ENCODE assay signal across 20 cellular contexts in the genomic region with DNA sequence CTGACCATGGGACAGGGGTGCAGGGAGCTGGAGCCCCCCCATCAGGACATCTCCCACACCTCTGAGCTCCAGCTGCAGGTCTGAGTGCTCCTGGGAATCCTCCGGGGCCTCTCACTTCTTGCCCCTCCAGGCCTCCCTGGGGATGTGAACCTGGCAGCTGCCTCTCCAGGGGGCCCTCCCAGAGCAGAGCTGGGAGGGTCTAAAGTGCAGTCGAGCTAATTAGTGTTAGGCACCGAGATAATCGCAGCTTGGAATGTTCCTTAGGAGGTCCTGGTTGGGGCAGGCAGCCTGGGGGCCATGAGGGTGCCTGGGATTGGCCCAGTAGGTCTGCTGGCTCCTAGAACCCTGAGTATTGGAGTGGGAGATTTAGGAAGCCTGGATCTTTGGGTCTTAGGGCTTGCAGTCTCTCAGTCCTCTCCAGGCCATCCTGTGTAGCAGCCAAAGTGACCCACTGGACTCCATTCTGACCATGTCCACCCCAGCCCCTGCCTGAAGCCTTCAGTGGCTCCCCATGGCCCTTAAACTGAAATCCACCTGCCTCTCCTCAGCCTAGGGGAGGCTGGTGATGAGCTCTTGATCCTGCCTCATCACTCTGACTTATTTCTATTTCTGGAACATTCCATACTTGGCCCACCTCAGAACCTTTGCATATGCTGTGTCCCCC. TPM values are rescaled to one million over a fixed set of nuclear protein-coding genes. Genes with fewer than 3 reads are reported as not detected.
A peak's percentile ranks its signal among the peaks of the same experiment; 100 is the strongest.
DNase-seq lines count a peak whose midpoint lies in the region; ATAC-seq, FAIRE-seq and TF ChIP-seq lines count a peak whose summit lies in the region.
"Had no signal": no experiment of that assay in that cellular context is flagged by ENCODE, and none has a peak within 500 bp of the region (broad histone marks: within the 10 kb centered on the region; RNA-seq: fewer than 3 reads in every experiment).

No MANE protein-coding gene starts in this region.

- peak overlapping the region; percentile 67 for H3K4me2 ChIP-seq in HepG2 (ENCODE audit: low read depth, low read length)

- H2AFZ ChIP-seq in HepG2 (ENCODE audit: low read length), result no peak overlapping the region

- DNase-seq in activated T-cell treated with anti-CD3 and anti-CD28 coated beads, Interleukin-2, amount 50 U/mL, for 24 hours, result no peak
- no peak for DNase-seq in activated T-cell treated with anti-CD3 and anti-CD28 coated beads, Interleukin-2, amount 50 U/mL, for 72 hours
- DNase-seq in NT2/D1 (ENCODE audit: low read depth, low spot score) (no peak), HepG2 (ENCODE audit: low spot score) (peak; percentile 63), suprapubic skin (ENCODE audit: low spot score in 2 of 2) (no peak), Ammon's horn (ENCODE audit: low spot score) (no peak)
- no peak for DNase-seq in T-helper 2 cell treated with Interferon-gamma antibody and Interleukin-4, amounts not matched to agents 5 μg/mL and 100 μg/mL, for 36 hours (ENCODE audit: low spot score)
- DNase-seq: activated CD4-positive, alpha-beta T cell treated with anti-CD3 and anti-CD28 coated beads for 36 hours; activated gamma-delta T cell treated with Interleukin-2 at 50 U/mL for 16 hours; amygdala; C1 segment of cervical spinal cord; NCI-H1694; NCI-H526 treated with DMSO at 0.1 percent for 48 hours; stimulated activated naive B cell treated with anti-CD40 and anti-IgM and Interleukin-4, amounts not matched to agents 10 μg/mL and 1 μg/mL and 100 μg/mL, for 72 hours had no signal

- no TSS peak for BruUV-seq in HepG2 (replicated peaks; lab: Mats Ljungman, UMichigan)

- H3K27ac ChIP-seq in HepG2 (ENCODE audit: extremely low read length, insufficient read depth, low read length), result no peak overlapping the region
- peak overlapping the region; percentile 69 for H3K27ac ChIP-seq in suprapubic skin
- H3K27ac ChIP-seq: heart left ventricle, transverse colon had no signal

- TF ChIP-seq EP300 in HepG2 (IDR thresholded peaks at IDR 0.05; ENCODE audit: low read depth in 2 of 2, low read length in 2 of 2), result peak in 1 of 2 experiments; percentile 39; a peak in 1 of 4 replicates
- TF ChIP-seq EP300 in HepG2 (CRISPR knock-in tag; IDR thresholded peaks at IDR 0.05; ENCODE audit: borderline replicate concordance), result peak; percentile 26; the same call in 1 of the 2 replicates
- TF ChIP-seq EP300 in suprapubic skin (IDR thresholded peaks at IDR 0.05), result no peak

- TF ChIP-seq CTCF in HepG2 (CRISPR knock-in tag; IDR thresholded peaks at IDR 0.05) (no peak), suprapubic skin (IDR thresholded peaks at IDR 0.05) (no peak)

- CTCF ChIA-PET in HepG2 (lab: Yijun Ruan, JAX; ENCODE audit: low intra/inter-chr PET ratio, low total read pairs), result no interaction called here

- H3K4me1 Mint-ChIP-seq in activated T-cell treated with anti-CD3 and anti-CD28 coated beads, Interleukin-2, amount 50 U/mL, for 24 hours (ENCODE audit: low read depth), result peaks cover under 1% of the 10 kb centered on the region
- H3K4me1 Mint-ChIP-seq in activated T-cell treated with anti-CD3 and anti-CD28 coated beads, Interleukin-2, amount 50 U/mL, for 72 hours (ENCODE audit: low read depth), result peaks cover 4% of the 10 kb centered on the region
- H3K4me1 Mint-ChIP-seq in T-helper 2 cell treated with Interferon-gamma antibody and Interleukin-4, amounts not matched to agents 5 μg/mL and 100 μg/mL, for 36 hours (ENCODE audit: low read depth), result peaks cover 4% of the 10 kb centered on the region

- ATAC-seq in activated T-cell treated with anti-CD3 and anti-CD28 coated beads, Interleukin-2, amount 50 U/mL, for 72 hours (replicated peaks in 1 of 2), result no peak
- ATAC-seq in HepG2 (peak; percentile 59), GM21786 (IDR thresholded peaks at IDR 0.05; ENCODE audit: unreplicated experiment) (no peak)
- ATAC-seq: activated CD4-positive, alpha-beta T cell treated with anti-CD3 and anti-CD28 coated beads for 36 hours; heart left ventricle; stimulated activated naive B cell treated with anti-CD40 and anti-IgM and Interleukin-4, amounts not matched to agents 10 μg/mL and 1 μg/mL and 100 μg/mL, for 72 hours had no signal

- peak; percentile 69 for FAIRE-seq in HepG2 (lab: Jason Lieb, UNC)
- FAIRE-seq: keratinocyte had no signal

- TF ChIP-seq RAD21 in HepG2 (CRISPR knock-in tag; IDR thresholded peaks at IDR 0.05), result no peak

- H3K9me3 Mint-ChIP-seq in activated T-cell treated with anti-CD3 and anti-CD28 coated beads, Interleukin-2, amount 50 U/mL, for 24 hours, result no peaks in the 10 kb centered on the region
- H3K9me3 Mint-ChIP-seq in activated T-cell treated with anti-CD3 and anti-CD28 coated beads, Interleukin-2, amount 50 U/mL, for 72 hours, result no peaks in the 10 kb centered on the region
- no peaks in the 10 kb centered on the region for H3K9me3 Mint-ChIP-seq in T-helper 2 cell treated with Interferon-gamma antibody and Interleukin-4, amounts not matched to agents 5 μg/mL and 100 μg/mL, for 36 hours
- H3K9me3 Mint-ChIP-seq: mesothelial cell of epicardium, neural crest cell had no signal

- POLR2A ChIA-PET in HepG2 (lab: Yijun Ruan, JAX), result interaction anchor here (1.1 to 1.7 kb wide), 5 partner anchors 19 to 152 kb away, joined by 3 to 10 read pairs (median 4); a partner anchor contains a TSS

- H3K4me3 Mint-ChIP-seq in activated T-cell treated with anti-CD3 and anti-CD28 coated beads, Interleukin-2, amount 50 U/mL, for 24 hours, result no peak overlapping the region
- no peak overlapping the region for H3K4me3 Mint-ChIP-seq in activated T-cell treated with anti-CD3 and anti-CD28 coated beads, Interleukin-2, amount 50 U/mL, for 72 hours
- no peak overlapping the region for H3K4me3 Mint-ChIP-seq in T-helper 2 cell treated with Interferon-gamma antibody and Interleukin-4, amounts not matched to agents 5 μg/mL and 100 μg/mL, for 36 hours
- H3K4me3 Mint-ChIP-seq: activated CD4-positive, alpha-beta T cell treated with anti-CD3 and anti-CD28 coated beads for 36 hours; neural crest cell; stimulated activated naive B cell treated with anti-CD40 and anti-IgM and Interleukin-4, amounts not matched to agents 10 μg/mL and 1 μg/mL and 100 μg/mL, for 72 hours had no signal

- H3K27me3 ChIP-seq in NT2/D1 (ENCODE audit: insufficient read depth, insufficient read length), result no peaks in the 10 kb centered on the region
- peaks cover 1 to 47% of the 10 kb centered on the region in 2 experiments for H3K27me3 ChIP-seq in HepG2 (ENCODE audit: control insufficient read depth in 1 of 2, insufficient read depth in 2 of 2, low read length in 2 of 2)
- H3K27me3 ChIP-seq in suprapubic skin, result no peaks in the 10 kb centered on the region
- H3K27me3 ChIP-seq: heart left ventricle, transverse colon had no signal

- no peaks in the 10 kb centered on the region for H4K20me1 ChIP-seq in HepG2 (ENCODE audit: insufficient read depth, low read length)

- H3K4me3 ChIP-seq in NT2/D1 (ENCODE audit: insufficient read length, low read depth) (no peak overlapping the region), HepG2 (replicated peaks in 1 of 3; ENCODE audit: insufficient read depth in 1 of 3, low read depth in 2 of 3, low read length in 3 of 3) (peak overlapping the region in 2 of 3 experiments; percentile 7 to 63; a peak in 3 of 6 replicates), suprapubic skin (no peak overlapping the region)
- H3K4me3 ChIP-seq: heart left ventricle, transverse colon had no signal

- in situ Hi-C loops in HepG2 (cut with HindIII; ENCODE audit: extremely low pct_ligation_motif_present, low pct_unique_long_range_greater_than_20kb), result no loop called here

- H3K9me3 ChIP-seq in NT2/D1 (ENCODE audit: insufficient read depth, low read length), result no peaks in the 10 kb centered on the region
- H3K9me3 ChIP-seq in HepG2 (ENCODE audit: low read length), result no peaks in the 10 kb centered on the region
- H3K9me3 ChIP-seq in suprapubic skin, result no peaks in the 10 kb centered on the region
- H3K9me3 ChIP-seq: transverse colon had no signal

- WGBS in HepG2 (ENCODE audit: low lambda C conversion rate), result 2% methylated on average over 4 of the region's 4 CpGs
- 52% methylated on average over 4 of the region's 4 CpGs for WGBS in suprapubic skin

- H3K36me3 ChIP-seq in NT2/D1 (ENCODE audit: insufficient read depth, insufficient read length, low read length), result no peaks in the 10 kb centered on the region
- no peaks in the 10 kb centered on the region for H3K36me3 ChIP-seq in HepG2 (replicated peaks in 1 of 2; ENCODE audit: control insufficient read depth in 1 of 2, insufficient read depth in 2 of 2, low read length in 2 of 2)
- no peaks in the 10 kb centered on the region for H3K36me3 ChIP-seq in suprapubic skin
- H3K36me3 ChIP-seq: heart left ventricle, transverse colon had no signal

- H3K9ac ChIP-seq in NT2/D1 (ENCODE audit: insufficient read length, low read depth) (peak overlapping the region; percentile 34), HepG2 (ENCODE audit: insufficient read depth, low read depth, low read length) (no peak overlapping the region)

- TF ChIP-seq POLR2A in HepG2 (IDR thresholded peaks at IDR 0.05; ENCODE audit: insufficient read depth in 1 of 2, low read depth in 2 of 2, low read length in 2 of 2) (no peak), suprapubic skin (IDR thresholded peaks at IDR 0.05) (no peak)

- intact Hi-C loops in HepG2 (cut with micrococcal nuclease; ENCODE audit: unreplicated experiment), result no loop called here

- H3K36me3 Mint-ChIP-seq in activated T-cell treated with anti-CD3 and anti-CD28 coated beads, Interleukin-2, amount 50 U/mL, for 24 hours (ENCODE audit: low read depth), result no peaks in the 10 kb centered on the region
- no peaks in the 10 kb centered on the region for H3K36me3 Mint-ChIP-seq in activated T-cell treated with anti-CD3 and anti-CD28 coated beads, Interleukin-2, amount 50 U/mL, for 72 hours (ENCODE audit: insufficient read depth in 2 of 2)
- no peaks in the 10 kb centered on the region for H3K36me3 Mint-ChIP-seq in T-helper 2 cell treated with Interferon-gamma antibody and Interleukin-4, amounts not matched to agents 5 μg/mL and 100 μg/mL, for 36 hours (ENCODE audit: low read depth)
- H3K36me3 Mint-ChIP-seq: mesothelial cell of epicardium had no signal

- no peaks in the 10 kb centered on the region for H3K79me2 ChIP-seq in HepG2 (ENCODE audit: insufficient read depth, low read length)

- peaks cover 11% of the 10 kb centered on the region for H3K27me3 Mint-ChIP-seq in activated T-cell treated with anti-CD3 and anti-CD28 coated beads, Interleukin-2, amount 50 U/mL, for 24 hours
- peaks cover 17% of the 10 kb centered on the region for H3K27me3 Mint-ChIP-seq in activated T-cell treated with anti-CD3 and anti-CD28 coated beads, Interleukin-2, amount 50 U/mL, for 72 hours (ENCODE audit: low read depth)
- H3K27me3 Mint-ChIP-seq in T-helper 2 cell treated with Interferon-gamma antibody and Interleukin-4, amounts not matched to agents 5 μg/mL and 100 μg/mL, for 36 hours (ENCODE audit: low read depth), result peaks cover 8% of the 10 kb centered on the region
- H3K27me3 Mint-ChIP-seq: activated CD4-positive, alpha-beta T cell treated with anti-CD3 and anti-CD28 coated beads for 36 hours had no signal

- H3K4me1 ChIP-seq in NT2/D1 (ENCODE audit: insufficient read depth, insufficient read length), result peaks cover 17% of the 10 kb centered on the region
- H3K4me1 ChIP-seq in HepG2 (ENCODE audit: insufficient read depth, low read length), result peaks cover 71% of the 10 kb centered on the region
- peaks cover 45% of the 10 kb centered on the region for H3K4me1 ChIP-seq in suprapubic skin

- H3K27ac Mint-ChIP-seq in activated T-cell treated with anti-CD3 and anti-CD28 coated beads, Interleukin-2, amount 50 U/mL, for 24 hours, result peak overlapping the region; percentile 8
- H3K27ac Mint-ChIP-seq in activated T-cell treated with anti-CD3 and anti-CD28 coated beads, Interleukin-2, amount 50 U/mL, for 72 hours, result no peak overlapping the region
- H3K27ac Mint-ChIP-seq in T-helper 2 cell treated with Interferon-gamma antibody and Interleukin-4, amounts not matched to agents 5 μg/mL and 100 μg/mL, for 36 hours, result no peak overlapping the region
- H3K27ac Mint-ChIP-seq: activated CD4-positive, alpha-beta T cell treated with anti-CD3 and anti-CD28 coated beads for 36 hours; stimulated activated naive B cell treated with anti-CD40 and anti-IgM and Interleukin-4, amounts not matched to agents 10 μg/mL and 1 μg/mL and 100 μg/mL, for 72 hours had no signal

RNA-seq across cellular contexts. Expression of a gene that starts 26.0 kb away (rescaled TPM):
- 100 to 1,000 TPM; 111 to 134 TPM for total RNA-seq in activated T-cell treated with anti-CD3 and anti-CD28 coated beads, Interleukin-2, amount 50 U/mL, for 72 hours
- total RNA-seq in HepG2 (2016; rRNA removed; fragmentation: Illumina TruSeq; extraction: Trizol) (12.1 and 18.5 TPM in 2 replicates), suprapubic skin (10 to 100 TPM; 43.2 to 83.9 (median 69.2) TPM)
- total RNA-seq in HepG2 (2016; cell fraction: cytosol; rRNA removed; fragmentation: Illumina TruSeq; extraction: Trizol; ENCODE audit: low read depth), result 9.1 and 9.9 TPM in 2 replicates
- 11.0 and 17.4 TPM in 2 replicates for total RNA-seq in HepG2 (2016; cell fraction: insoluble cytoplasmic fraction; rRNA removed; fragmentation: Illumina TruSeq; extraction: Trizol)
- 19.9 and 21.0 TPM in 2 replicates for total RNA-seq in HepG2 (2016; cell fraction: membrane; rRNA removed; fragmentation: Illumina TruSeq; extraction: Trizol)
- 8.1 and 9.8 TPM in 2 replicates for total RNA-seq in HepG2 (2016; cell fraction: nucleus; rRNA removed; fragmentation: Illumina TruSeq; extraction: Trizol)
- polyA plus RNA-seq in HepG2 (2011; rRNA removed), result 28.2 and 43.0 TPM in 2 replicates
- 31.3 and 41.1 TPM in 2 replicates for polyA plus RNA-seq in HepG2 (2011; cell fraction: cytosol; rRNA removed)
- polyA plus RNA-seq in HepG2 (2011; cell fraction: nucleus; rRNA removed), result 47.8 and 49.8 TPM in 2 replicates
- polyA plus RNA-seq in HepG2 (2012), result 33.9 and 49.4 TPM in 2 replicates
- 8.7 and 9.3 TPM in 2 replicates for polyA plus RNA-seq in HepG2 (2016; cell fraction: cytosol; fragmentation: Illumina TruSeq; extraction: Trizol; ENCODE audit: low read depth)
- 24.7 and 26.6 TPM in 2 replicates for polyA plus RNA-seq in HepG2 (2016; cell fraction: insoluble cytoplasmic fraction; fragmentation: Illumina TruSeq; extraction: Trizol; ENCODE audit: low read depth)
- polyA plus RNA-seq in HepG2 (2016; cell fraction: membrane; fragmentation: Illumina TruSeq; extraction: Trizol; ENCODE audit: low read depth), result 16.8 and 19.0 TPM in 2 replicates
- 21.1 and 24.6 TPM in 2 replicates for polyA plus RNA-seq in HepG2 (2016; cell fraction: nucleus; fragmentation: Illumina TruSeq; extraction: Trizol; ENCODE audit: insufficient read depth, low read depth)
- 12.1 and 28.5 TPM in 2 replicates for polyA minus RNA-seq in HepG2 (2011; rRNA and poly(A)+ RNA removed; ENCODE audit: low replicate concordance)
- polyA minus RNA-seq in HepG2 (2011; cell fraction: cytosol; rRNA and poly(A)+ RNA removed), result 56.9 and 63.6 TPM in 2 replicates
- polyA minus RNA-seq in HepG2 (2011; cell fraction: nucleus; rRNA and poly(A)+ RNA removed), result 21.4 and 26.7 TPM in 2 replicates

Comparison
In these comparisons a context has a peak if more than half of its experiments do, and no peak if none do; other contexts are left out.
1. H3K4me3 ChIP-seq: peak in HepG2 (2 of 3); none in NT2/D1 (single experiment) and suprapubic skin (single experiment).